20 cellular contexts compared by ENCODE assay signal in genomic region chr6:153816306-153816845, GRCh38.
DNase-seq lines count a peak whose midpoint lies in the region; ATAC-seq, FAIRE-seq and TF ChIP-seq lines count a peak whose summit lies in the region.
"Had no signal": no experiment of that assay in that cellular context is flagged by ENCODE, and none has a peak within 500 bp of the region (broad histone marks: within the 10 kb centered on the region; RNA-seq: fewer than 3 reads in every experiment).

No MANE protein-coding gene starts in this region.

- no peaks in the 10 kb centered on the region for H3K36me3 Mint-ChIP-seq in endodermal cell (ENCODE audit: low read depth)
- no peaks in the 10 kb centered on the region for H3K36me3 Mint-ChIP-seq in activated CD4-positive, alpha-beta T cell treated with anti-CD3 and anti-CD28 coated beads for 36 hours (ENCODE audit: low read depth)
- H3K36me3 Mint-ChIP-seq: CD4-positive, alpha-beta memory T cell had no signal

- peak; percentile 39 for FAIRE-seq in small intestine (lab: Jason Lieb, UNC)
- FAIRE-seq: GM12891, H54, HTR-8/SVneo had no signal

- DNase-seq in NCI-H1417 treated with DMSO at 0.1 percent for 48 hours (lab: John Stamatoyannopoulos, UW) (peak; percentile 52), endodermal cell (no peak), small intestine (peak; percentile 92)
- no peak for DNase-seq in activated CD4-positive, alpha-beta T cell treated with anti-CD3 and anti-CD28 coated beads for 36 hours
- DNase-seq in activated CD8-positive, alpha-beta memory T cell treated with anti-CD3 and anti-CD28 coated beads for 24 hours = no peak
- DNase-seq: CD4-positive, alpha-beta memory T cell; DMS53; IMR-90; NCI-H1092; NCI-H1694 treated with DMSO at 0.1 percent for 48 hours; NCI-H526 treated with DMSO at 0.1 percent for 48 hours; SJCRH30 had no signal

- POLR2A ChIA-PET in HEK293 (lab: Yijun Ruan, JAX) = no interaction called here
- POLR2A ChIA-PET in activated CD4-positive, alpha-beta T cell treated with anti-CD3 and anti-CD28 coated beads for 36 hours (lab: Charles Lee) = no interaction called here

- peaks cover 3% of the 10 kb centered on the region for H3K4me1 Mint-ChIP-seq in endodermal cell
- no peaks in the 10 kb centered on the region for H3K4me1 Mint-ChIP-seq in activated CD4-positive, alpha-beta T cell treated with anti-CD3 and anti-CD28 coated beads for 36 hours
- H3K4me1 Mint-ChIP-seq: CD4-positive, alpha-beta memory T cell had no signal

- H3K4me3 Mint-ChIP-seq in endodermal cell = no peak overlapping the region
- H3K4me3 Mint-ChIP-seq in activated CD4-positive, alpha-beta T cell treated with anti-CD3 and anti-CD28 coated beads for 36 hours = no peak overlapping the region
- H3K4me3 Mint-ChIP-seq: CD4-positive, alpha-beta memory T cell had no signal

- CTCF ChIA-PET in HEK293 (lab: Yijun Ruan, JAX) = interaction anchor here (0.6 kb wide), 1 partner anchor 12 kb away, joined by 3 read pairs; no protein-coding TSS in a partner anchor
- CTCF ChIA-PET in activated CD4-positive, alpha-beta T cell treated with anti-CD3 and anti-CD28 coated beads for 36 hours (lab: Charles Lee) = no interaction called here

- no peaks in the 10 kb centered on the region for H3K4me1 ChIP-seq in HEK293 (ENCODE audit: control insufficient read depth, insufficient read depth, low read length)
- no peaks in the 10 kb centered on the region for H3K4me1 ChIP-seq in endodermal cell (ENCODE audit: control insufficient read depth, insufficient read depth, low read length)
- H3K4me1 ChIP-seq in small intestine (ENCODE audit: control insufficient read depth in 2 of 2, insufficient read depth in 1 of 2, low read depth in 1 of 2, low read length in 1 of 2) = peaks cover 0 to 3% of the 10 kb centered on the region in 2 donors
- H3K4me1 ChIP-seq: BLaER1, SJCRH30 had no signal

- no peak for TF ChIP-seq CTCF in HEK293 (tag by site-specific recombination; IDR thresholded peaks at IDR 0.05)
- no peak for TF ChIP-seq CTCF in endodermal cell (conservative IDR thresholded peaks at IDR 0.05)

- H3K9me3 Mint-ChIP-seq in endodermal cell = peaks cover 5% of the 10 kb centered on the region
- peaks cover 8% of the 10 kb centered on the region for H3K9me3 Mint-ChIP-seq in activated CD4-positive, alpha-beta T cell treated with anti-CD3 and anti-CD28 coated beads for 36 hours (ENCODE audit: low read depth)

- H3K27me3 Mint-ChIP-seq in endodermal cell (ENCODE audit: insufficient read depth) = no peaks in the 10 kb centered on the region
- no peaks in the 10 kb centered on the region for H3K27me3 Mint-ChIP-seq in activated CD4-positive, alpha-beta T cell treated with anti-CD3 and anti-CD28 coated beads for 36 hours

- no peaks in the 10 kb centered on the region for H3K27me3 ChIP-seq in endodermal cell (ENCODE audit: control insufficient read depth, insufficient read depth, low read length, poor library complexity, severe bottlenecking)
- no peaks in the 10 kb centered on the region for H3K27me3 ChIP-seq in small intestine (ENCODE audit: control insufficient read depth in 2 of 2, insufficient read depth in 2 of 2, low read length in 2 of 2)
- H3K27me3 ChIP-seq: BLaER1, SJCRH30 had no signal

- WGBS in endodermal cell (ENCODE audit: insufficient coverage in 1 of 2, insufficient read length in 1 of 2), 2 experiments = 94 to 100% methylated on average over 1 to 4 of the region's 4 CpGs
- WGBS in small intestine, 3 donors = 9 to 37% (median 34%) methylated on average over 4 of the region's 4 CpGs

- H3K4me3 ChIP-seq in HEK293 (ENCODE audit: low read depth, low read length) (no peak overlapping the region), endodermal cell (ENCODE audit: low read length) (peak overlapping the region; percentile 22), small intestine (ENCODE audit: low read depth in 1 of 2, low read length in 2 of 2) (no peak overlapping the region)
- H3K4me3 ChIP-seq: BLaER1, SJCRH30 had no signal

- intact Hi-C loops in activated CD4-positive, alpha-beta T cell treated with anti-CD3 and anti-CD28 coated beads for 36 hours (cut with DNase I, micrococcal nuclease) = no loop called here

- H3K9ac ChIP-seq in endodermal cell (ENCODE audit: extremely low read depth, low read length, poor library complexity, severe bottlenecking) = no peak overlapping the region
- H3K9ac ChIP-seq: BLaER1 had no signal

- H3K36me3 ChIP-seq in HEK293 (ENCODE audit: control insufficient read depth in 2 of 2, insufficient read depth in 1 of 2, low read length in 2 of 2) (no peaks in the 10 kb centered on the region), endodermal cell (ENCODE audit: control insufficient read depth, insufficient read depth, low read length) (no peaks in the 10 kb centered on the region), small intestine (ENCODE audit: control insufficient read depth in 2 of 2, insufficient read depth in 2 of 2, low read length in 2 of 2) (no peaks in the 10 kb centered on the region)
- H3K36me3 ChIP-seq: BLaER1, SJCRH30 had no signal

- H3K9me3 ChIP-seq in HEK293 (ENCODE audit: control insufficient read depth, insufficient read depth, low read depth, low read length) = no peaks in the 10 kb centered on the region
- no peaks in the 10 kb centered on the region for H3K9me3 ChIP-seq in endodermal cell (ENCODE audit: control insufficient read depth, low read length)
- no peaks in the 10 kb centered on the region for H3K9me3 ChIP-seq in small intestine (ENCODE audit: control insufficient read depth, low read depth)
- H3K9me3 ChIP-seq: SJCRH30 had no signal

- no peak overlapping the region for H3K27ac Mint-ChIP-seq in endodermal cell
- H3K27ac Mint-ChIP-seq in activated CD4-positive, alpha-beta T cell treated with anti-CD3 and anti-CD28 coated beads for 36 hours = no peak overlapping the region
- H3K27ac Mint-ChIP-seq: CD4-positive, alpha-beta memory T cell had no signal

- H3K27ac ChIP-seq in HEK293 (ENCODE audit: extremely low read depth, low read depth, low read length) = no peak overlapping the region
- no peak overlapping the region for H3K27ac ChIP-seq in endodermal cell (ENCODE audit: low read depth, low read length)
- no peak overlapping the region for H3K27ac ChIP-seq in small intestine (ENCODE audit: low read depth in 1 of 2, low read length in 1 of 2)
- H3K27ac ChIP-seq: BLaER1, HL-60, SJCRH30 had no signal

- no peak for ATAC-seq in activated CD4-positive, alpha-beta T cell treated with anti-CD3 and anti-CD28 coated beads for 36 hours
- ATAC-seq in HG02623 (IDR thresholded peaks at IDR 0.05; ENCODE audit: unreplicated experiment) = no peak
- ATAC-seq: Panc1 had no signal

TF ChIP-seq in HEK293, 187 proteins besides CTCF, POLR2A, EP300 and RAD21:
- TF ChIP-seq TCF7L2 (IDR thresholded peaks at IDR 0.05; ENCODE audit: borderline replicate concordance, low read depth, low read length) (peak; percentile 49; the same call in 1 of the 2 replicates), ZNF133 (tag by site-specific recombination; IDR thresholded peaks at IDR 0.05) (no peak), SP3 (tag by site-specific recombination; IDR thresholded peaks at IDR 0.05) (no peak)

Comparison
In these comparisons a context has a peak if more than half of its experiments do, and no peak if none do; other contexts are left out.
1. DNase-seq: peak in NCI-H1417 treated with DMSO at 0.1 percent for 48 hours (single experiment) and small intestine (single experiment); none in endodermal cell (single experiment), activated CD4-positive, alpha-beta T cell treated with anti-CD3 and anti-CD28 coated beads for 36 hours (single experiment) and activated CD8-positive, alpha-beta memory T cell treated with anti-CD3 and anti-CD28 coated beads for 24 hours (single experiment).